Comparison of ENCODE assay signal across 16 cellular contexts in the genomic region with DNA sequence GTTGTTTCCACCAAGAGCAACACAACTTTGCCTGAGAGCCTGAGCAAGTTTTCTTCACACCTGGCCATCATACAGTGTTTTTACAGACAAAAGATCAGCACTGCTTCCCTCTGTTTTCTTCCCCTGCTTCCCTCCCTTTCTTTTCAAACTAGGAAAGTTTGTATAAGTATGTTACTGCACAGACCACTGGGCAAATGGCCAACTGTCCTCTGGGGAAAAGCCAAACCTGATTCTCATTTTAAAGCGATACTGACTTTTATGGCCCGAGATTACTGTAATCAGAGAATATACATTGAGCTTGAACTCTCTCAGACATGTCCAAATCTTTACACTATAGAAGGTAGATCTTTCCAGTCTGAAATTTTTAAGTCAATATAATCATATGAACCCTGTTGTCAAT.
"Had no signal": no experiment of that assay in that cellular context is flagged by ENCODE, and none has a peak within 500 bp of the region (broad histone marks: within the 10 kb centered on the region; RNA-seq: fewer than 3 reads in every experiment).

No MANE protein-coding gene starts in this region.

- H3K4me1 ChIP-seq: body of pancreas, uterus had no signal

- H3K36me3 ChIP-seq: stomach, uterus had no signal

- H3K27me3 Mint-ChIP-seq: memory B cell; natural killer cell treated with Interleukin-12 subunit alpha and Interleukin-12 subunit beta and Interleukin-15 and Interleukin-18, amount 100 ng/mL, for 72 hours had no signal

- DNase-seq: activated naive CD4-positive, alpha-beta T cell treated with anti-CD3 and anti-CD28 coated beads, Interleukin-2, amount 50 U/mL, for 16 hours; activated T-cell treated with anti-CD3 and anti-CD28 coated beads, Interleukin-2, amount 50 U/mL, for 1 hour; body of pancreas; cerebellar nuclear complex; dorsolateral prefrontal cortex; hypothalamus; stimulated activated CD4-positive, alpha-beta T cell treated with anti-CD3 and anti-CD28 coated beads, Interleukin-4, amount 100 ng/mL, for 4 hours; stomach; T-helper 2 cell; uterus had no signal

- H3K27ac Mint-ChIP-seq: memory B cell; natural killer cell treated with Interleukin-12 subunit alpha and Interleukin-12 subunit beta and Interleukin-15 and Interleukin-18, amount 100 ng/mL, for 72 hours had no signal

- H3K36me3 Mint-ChIP-seq: memory B cell; natural killer cell treated with Interleukin-12 subunit alpha and Interleukin-12 subunit beta and Interleukin-15 and Interleukin-18, amount 100 ng/mL, for 72 hours had no signal

- H3K4me3 Mint-ChIP-seq: memory B cell; natural killer cell treated with Interleukin-12 subunit alpha and Interleukin-12 subunit beta and Interleukin-15 and Interleukin-18, amount 100 ng/mL, for 72 hours had no signal

- H3K27me3 ChIP-seq: body of pancreas, dorsolateral prefrontal cortex, stomach, uterus had no signal

- FAIRE-seq: endometrium, frontal cortex, TTC549 had no signal

- H3K4me3 ChIP-seq: body of pancreas, dorsolateral prefrontal cortex, stomach, uterus had no signal

- ATAC-seq: body of pancreas; left colon; natural killer cell treated with Interleukin-12 subunit alpha and Interleukin-12 subunit beta and Interleukin-15 and Interleukin-18, amount 100 ng/mL, for 72 hours had no signal

- H3K9me3 ChIP-seq: body of pancreas, stomach, uterus had no signal

- H3K4me1 Mint-ChIP-seq: memory B cell had no signal
